Comparison of ENCODE assay signal across 2 cellular contexts in the genomic region with DNA sequence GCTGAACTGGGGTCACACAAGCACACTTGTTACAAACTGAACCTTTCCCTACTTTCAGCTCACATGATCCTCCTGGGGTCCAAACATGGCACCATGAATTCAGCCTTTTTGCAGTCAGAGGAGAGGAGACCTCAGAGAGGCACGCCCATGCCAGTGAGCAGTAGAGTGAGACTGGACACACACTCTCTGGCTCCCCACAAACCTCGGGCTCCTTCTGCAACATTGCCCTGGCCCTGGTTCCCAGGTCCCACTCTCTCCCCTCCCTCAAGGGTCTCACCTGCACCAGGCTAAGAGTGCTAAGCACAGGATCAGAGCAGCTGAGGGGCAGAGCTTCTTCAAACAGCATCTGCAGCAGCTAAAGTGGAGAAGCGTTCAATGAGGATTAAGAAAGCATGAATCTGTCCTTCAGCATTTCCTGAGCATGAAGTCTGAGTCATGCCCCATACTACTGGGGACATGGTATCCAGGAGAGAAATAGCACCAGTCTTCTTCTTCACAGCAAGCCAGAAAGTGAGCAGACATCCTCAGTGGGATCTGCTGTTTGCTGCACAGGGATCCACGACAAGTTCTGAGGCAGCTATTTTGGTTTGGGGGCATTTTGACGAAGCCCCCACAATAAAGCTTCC.
TF ChIP-seq lines count a peak whose summit lies in the region.

No MANE protein-coding gene starts in this region.

TF ChIP-seq in GM23338, 12 proteins besides CTCF, POLR2A, EP300 and RAD21:
- TF ChIP-seq EZH2 (IDR thresholded peaks at IDR 0.05; ENCODE audit: low read depth, unreplicated experiment) (no peak), ZNF331 (CRISPR knock-in tag; IDR thresholded peaks at IDR 0.05; ENCODE audit: low read depth) (no peak), POLR2AphosphoS5 (IDR thresholded peaks at IDR 0.05; ENCODE audit: low read depth) (no peak), ZNF462 (CRISPR knock-in tag; IDR thresholded peaks at IDR 0.05) (no peak), NANOG (IDR thresholded peaks at IDR 0.05; ENCODE audit: borderline replicate concordance) (no peak), JUNB (IDR thresholded peaks at IDR 0.05; ENCODE audit: unreplicated experiment) (no peak)

TF ChIP-seq in HepG2, 621 proteins besides CTCF, POLR2A, EP300 and RAD21:
- no peak for TF ChIP-seq SMAD3 (CRISPR knock-in tag; IDR thresholded peaks at IDR 0.05)
- TF ChIP-seq POLR2G (IDR thresholded peaks at IDR 0.05; ENCODE audit: low read depth, low read length), result no peak
- TF ChIP-seq SMYD3 (CRISPR knock-in tag; IDR thresholded peaks at IDR 0.05), result no peak
- TF ChIP-seq ZNF747 (CRISPR knock-in tag; IDR thresholded peaks at IDR 0.05; ENCODE audit: borderline replicate concordance), result no peak
- TF ChIP-seq CHD2 (IDR thresholded peaks at IDR 0.05; ENCODE audit: low read depth, low read length), result no peak
- TF ChIP-seq HDAC6 (IDR thresholded peaks at IDR 0.05; ENCODE audit: low read depth, low read length), result no peak
- no peak for TF ChIP-seq ZNF280D (CRISPR knock-in tag; IDR thresholded peaks at IDR 0.05)
- no peak for TF ChIP-seq ZNF598 (CRISPR knock-in tag; IDR thresholded peaks at IDR 0.05; ENCODE audit: borderline replicate concordance)
- TF ChIP-seq ZNF383 (CRISPR knock-in tag; IDR thresholded peaks at IDR 0.05; ENCODE audit: borderline replicate concordance), result no peak
- TF ChIP-seq KLF6 (CRISPR knock-in tag; IDR thresholded peaks at IDR 0.05), result no peak
- TF ChIP-seq RBAK (CRISPR knock-in tag; IDR thresholded peaks at IDR 0.05), result no peak
